14 cellular contexts compared by ENCODE assay signal in the genomic region with DNA sequence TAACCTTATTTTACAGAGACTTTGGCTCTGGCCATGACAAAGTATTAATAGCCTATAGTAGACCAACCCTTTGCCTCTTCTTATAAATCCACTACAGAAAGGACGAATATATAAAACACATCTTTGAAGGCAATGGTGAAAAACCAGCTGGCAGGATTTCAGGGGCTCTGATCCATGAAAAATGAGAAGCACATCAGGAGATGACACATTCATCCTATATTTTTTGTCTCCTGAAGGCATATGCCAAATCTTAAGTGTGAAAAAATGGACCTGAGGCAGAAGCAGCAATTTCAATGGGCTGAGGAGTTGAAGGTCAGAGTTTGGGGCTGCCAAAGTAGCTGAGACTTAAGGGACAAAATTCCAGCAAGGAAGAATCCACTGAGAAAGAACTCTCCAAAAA. TPM values are rescaled to one million over a fixed set of nuclear protein-coding genes. Genes with fewer than 3 reads are reported as not detected.
DNase-seq lines count a peak whose midpoint lies in the region; ATAC-seq and TF ChIP-seq lines count a peak whose summit lies in the region.
"Had no signal": no experiment of that assay in that cellular context is flagged by ENCODE, and none has a peak within 500 bp of the region (broad histone marks: within the 10 kb centered on the region; RNA-seq: fewer than 3 reads in every experiment).

No MANE protein-coding gene starts in this region.

- no peak for ATAC-seq in stimulated activated effector memory CD8-positive, alpha-beta T cell treated with anti-CD3 and anti-CD28 coated beads, Interleukin-12 subunit alpha, Interleukin-12 subunit beta, amount 100 ng/mL, for 72 hours
- ATAC-seq in HG02571 (IDR thresholded peaks at IDR 0.05; ENCODE audit: unreplicated experiment): no peak

- peaks cover 6% of the 10 kb centered on the region; the same call in 1 of the 2 replicates for H4K20me1 ChIP-seq in GM23248 (ENCODE audit: insufficient read depth)
- no peaks in the 10 kb centered on the region for H4K20me1 ChIP-seq in OCI-LY7 (ENCODE audit: insufficient read depth, low read length)

- H3K27me3 ChIP-seq in GM23248 (replicated peaks; ENCODE audit: insufficient read depth) (no peaks in the 10 kb centered on the region), sigmoid colon (no peaks in the 10 kb centered on the region)

- POLR2A ChIA-PET in OCI-LY7 (lab: Charles Lee): interaction anchor here (0.6 to 1.3 kb wide), 4 partner anchors 8 to 13 kb away, joined by 3 to 5 read pairs (median 3); no protein-coding TSS in a partner anchor

- H3K9me3 Mint-ChIP-seq in stimulated activated effector memory CD8-positive, alpha-beta T cell treated with anti-CD3 and anti-CD28 coated beads, Interleukin-12 subunit alpha, Interleukin-12 subunit beta, amount 100 ng/mL, for 72 hours: no peaks in the 10 kb centered on the region
- H3K9me3 Mint-ChIP-seq: activated naive CD4-positive, alpha-beta T cell treated with anti-CD3 and anti-CD28 coated beads, Interleukin-2, amount 10 ng/mL, durations not matched to agents 7 days and 5 days had no signal

- TF ChIP-seq CTCF in OCI-LY7 (conservative IDR thresholded peaks at IDR 0.05; ENCODE audit: low read length) (no peak), sigmoid colon (IDR thresholded peaks at IDR 0.05) (no peak)

- in situ Hi-C loops in GM23248 (cut with MboI): no loop called here

- H3F3A ChIP-seq in GM23248 (ENCODE audit: insufficient read depth): peaks cover 61% of the 10 kb centered on the region

- H3K27ac Mint-ChIP-seq in stimulated activated effector memory CD8-positive, alpha-beta T cell treated with anti-CD3 and anti-CD28 coated beads, Interleukin-12 subunit alpha, Interleukin-12 subunit beta, amount 100 ng/mL, for 72 hours: peak overlapping the region; percentile 48
- H3K27ac Mint-ChIP-seq: activated naive CD4-positive, alpha-beta T cell treated with anti-CD3 and anti-CD28 coated beads, Interleukin-2, amount 10 ng/mL, durations not matched to agents 7 days and 5 days had no signal

- peak overlapping the region; percentile 28 for H3K9ac ChIP-seq in GM23248

- H3K9me3 ChIP-seq in GM23248 (ENCODE audit: low read depth) (no peaks in the 10 kb centered on the region), OCI-LY7 (ENCODE audit: low read length) (no peaks in the 10 kb centered on the region), sigmoid colon (no peaks in the 10 kb centered on the region)

- H3K4me1 Mint-ChIP-seq in stimulated activated effector memory CD8-positive, alpha-beta T cell treated with anti-CD3 and anti-CD28 coated beads, Interleukin-12 subunit alpha, Interleukin-12 subunit beta, amount 100 ng/mL, for 72 hours: peaks cover 41% of the 10 kb centered on the region

- CTCF ChIA-PET in OCI-LY7 (lab: Charles Lee; ENCODE audit: unreplicated experiment): no interaction called here

- H3K79me2 ChIP-seq in GM23248 (ENCODE audit: insufficient read depth) (peaks cover 90% of the 10 kb centered on the region), OCI-LY7 (ENCODE audit: insufficient read depth, low read depth, low read length) (peaks cover 8% of the 10 kb centered on the region)

- H2AFZ ChIP-seq in GM23248 (no peak overlapping the region), OCI-LY7 (ENCODE audit: low read length) (no peak overlapping the region)

- no peaks in the 10 kb centered on the region for H3K9me2 ChIP-seq in GM23248 (ENCODE audit: insufficient read depth)
- H3K9me2 ChIP-seq in OCI-LY7 (ENCODE audit: insufficient read depth, low read length): no peaks in the 10 kb centered on the region

- H3K36me3 ChIP-seq in GM23248 (ENCODE audit: low read depth) (no peaks in the 10 kb centered on the region), OCI-LY7 (ENCODE audit: insufficient read depth, low read length) (peaks cover 10% of the 10 kb centered on the region), sigmoid colon (no peaks in the 10 kb centered on the region)

- no peak for TF ChIP-seq EP300 in sigmoid colon (IDR thresholded peaks at IDR 0.05)

- H3K27ac ChIP-seq in GM23248 (peak overlapping the region; percentile 90), OCI-LY7 (ENCODE audit: low read depth, low read length, poor library complexity, severe bottlenecking) (no peak overlapping the region), cingulate gyrus (ENCODE audit: low read depth, low read length) (peak overlapping the region; percentile 3), sigmoid colon (peak overlapping the region in 2 of 4 donors; percentile 18 to 41)

- H3K4me2 ChIP-seq in GM23248 (ENCODE audit: unreplicated experiment): peak overlapping the region; percentile 51
- no peak overlapping the region for H3K4me2 ChIP-seq in OCI-LY7 (ENCODE audit: low read length)

- intact Hi-C loops in OCI-LY7 (cut with micrococcal nuclease; ENCODE audit: unreplicated experiment) (no loop called here), sigmoid colon (cut with DNase I) (no loop called here)

- H3K36me3 Mint-ChIP-seq in stimulated activated effector memory CD8-positive, alpha-beta T cell treated with anti-CD3 and anti-CD28 coated beads, Interleukin-12 subunit alpha, Interleukin-12 subunit beta, amount 100 ng/mL, for 72 hours: peaks cover 14% of the 10 kb centered on the region

- peak; percentile 31 for DNase-seq in GM23248
- DNase-seq in OCI-LY7 (ENCODE audit: low spot score): no peak
- no peak for DNase-seq in stimulated activated effector memory CD8-positive, alpha-beta T cell treated with anti-CD3 and anti-CD28 coated beads, Interleukin-12 subunit alpha, Interleukin-12 subunit beta, amount 100 ng/mL, for 72 hours (ENCODE audit: low spot score in 2 of 2)
- no peak for DNase-seq in hypothalamus (lab: John Stamatoyannopoulos, UW)
- no peak for DNase-seq in sigmoid colon
- DNase-seq: activated naive CD4-positive, alpha-beta T cell treated with anti-CD3 and anti-CD28 coated beads, Interleukin-2, amount 10 ng/mL, durations not matched to agents 7 days and 5 days; Karpas-422; NCI-H187 treated with DMSO at 0.1 percent for 48 hours; NCI-H774; retina; Right ventricle myocardium superior; stimulated activated CD4-positive, alpha-beta T cell treated with anti-CD3 and anti-CD28 coated beads, Interleukin-4, amount 100 ng/mL, for 24 hours had no signal

- 7 to 9% methylated on average over 1 of the region's 1 CpG for WGBS in GM23248 (ENCODE audit: low coverage in 1 of 2, low lambda C conversion rate in 2 of 2, missing lambda C conversion rate in 2 of 2), 2 experiments
- 76 to 77% methylated on average over 1 of the region's 1 CpG for WGBS in sigmoid colon, 2 donors

- BruUV-seq in OCI-LY7 (replicated peaks; lab: Mats Ljungman, UMichigan): TSS peak; percentile 41

- H3K4me3 ChIP-seq in GM23248 (no peak overlapping the region), OCI-LY7 (ENCODE audit: low read depth, low read length, poor library complexity, severe bottlenecking) (no peak overlapping the region), sigmoid colon (no peak overlapping the region)

- no peak overlapping the region for H3K4me3 Mint-ChIP-seq in stimulated activated effector memory CD8-positive, alpha-beta T cell treated with anti-CD3 and anti-CD28 coated beads, Interleukin-12 subunit alpha, Interleukin-12 subunit beta, amount 100 ng/mL, for 72 hours
- H3K4me3 Mint-ChIP-seq: activated naive CD4-positive, alpha-beta T cell treated with anti-CD3 and anti-CD28 coated beads, Interleukin-2, amount 10 ng/mL, durations not matched to agents 7 days and 5 days had no signal

- no peak for TF ChIP-seq POLR2A in sigmoid colon (IDR thresholded peaks at IDR 0.05)

- H3K4me1 ChIP-seq in GM23248 (ENCODE audit: insufficient read depth) (peaks cover 36% of the 10 kb centered on the region), OCI-LY7 (ENCODE audit: insufficient read depth, low read length, poor library complexity, severe bottlenecking) (no peaks in the 10 kb centered on the region), sigmoid colon (peaks cover 0 to 34% (median 29%) of the 10 kb centered on the region in 4 donors)

RNA-seq across cellular contexts. Expression of a gene that starts 14.4 kb away (rescaled TPM):
- 32.0 and 32.6 TPM in 2 replicates for total RNA-seq in GM23248 (2014; rRNA removed; shearing (Covaris generic))
- polyA plus RNA-seq in GM23248 (2016; fragmentation: Nextera tagmentation; extraction: Ambion mirVana) (35.3 and 36.0 TPM in 2 replicates), sigmoid colon (10 to 100 TPM in 1 of 3 donors, 1 to 10 TPM in 2; 4.8 to 14.7 (median 6.0) TPM)
- total RNA-seq in OCI-LY7 (2014; rRNA removed; shearing (Covaris generic)): 28.6 and 29.4 TPM in 2 replicates
- total RNA-seq in OCI-LY7 (2022) (29.8 and 32.6 TPM in 2 replicates), sigmoid colon (10 to 100 TPM; 32.1 to 47.6 (median 39.9) TPM)
